ENCODE assay signal across 8 cellular contexts in genomic region chr6:31158140-31158862, GRCh38.
DNase-seq lines count a peak whose midpoint lies in the region; ATAC-seq and TF ChIP-seq lines count a peak whose summit lies in the region.

A gene with protein sequence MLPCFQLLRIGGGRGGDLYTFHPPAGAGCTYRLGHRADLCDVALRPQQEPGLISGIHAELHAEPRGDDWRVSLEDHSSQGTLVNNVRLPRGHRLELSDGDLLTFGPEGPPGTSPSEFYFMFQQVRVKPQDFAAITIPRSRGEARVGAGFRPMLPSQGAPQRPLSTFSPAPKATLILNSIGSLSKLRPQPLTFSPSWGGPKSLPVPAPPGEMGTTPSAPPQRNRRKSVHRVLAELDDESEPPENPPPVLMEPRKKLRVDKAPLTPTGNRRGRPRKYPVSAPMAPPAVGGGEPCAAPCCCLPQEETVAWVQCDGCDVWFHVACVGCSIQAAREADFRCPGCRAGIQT (plus strand): TSS chr6:31158589. CDS start chr6:31159470, 881 bp downstream.

- peaks cover 28% of the 10 kb centered on the region for H3K4me1 Mint-ChIP-seq in central memory CD8-positive, alpha-beta T cell

- no peaks in the 10 kb centered on the region for H3K9me3 Mint-ChIP-seq in central memory CD8-positive, alpha-beta T cell

- peaks cover 14% of the 10 kb centered on the region for H3K36me3 Mint-ChIP-seq in central memory CD8-positive, alpha-beta T cell (ENCODE audit: insufficient read depth)

- ATAC-seq in HG03378 (IDR thresholded peaks at IDR 0.05; ENCODE audit: unreplicated experiment): peak; percentile 78
- ATAC-seq in central memory CD8-positive, alpha-beta T cell (replicated peaks; ENCODE audit: extremely low read depth, poor library complexity, severe bottlenecking): peak; percentile 93

- DNase-seq in AML-193 (lab: John Stamatoyannopoulos, UW): peak; percentile 100
- peak; percentile 99 for DNase-seq in NCI-H446 treated with DMSO at 0.1 percent for 48 hours (lab: John Stamatoyannopoulos, UW)
- peak; percentile 99 for DNase-seq in activated CD4-positive, CD25-positive, alpha-beta regulatory T cell treated with anti-CD3 and anti-CD28 coated beads, Interleukin-2, amount 50 U/mL, for 16 hours (ENCODE audit: low read depth, low spot score)
- DNase-seq in central memory CD8-positive, alpha-beta T cell (ENCODE audit: low spot score in 2 of 2): peak; percentile 96 to 98
- peak; percentile 99 for DNase-seq in iris pigment epithelial cell (ENCODE audit: low read depth)
- peak; percentile 99 for DNase-seq in stimulated activated CD4-positive, alpha-beta T cell treated with anti-CD3 and anti-CD28 coated beads, Interleukin-12 subunit alpha, Interleukin-12 subunit beta, amount 100 ng/mL, for 24 hours (ENCODE audit: low read depth in 2 of 2)

- peak within 1 kb of the TSS; percentile 82 for H3K4me3 Mint-ChIP-seq in central memory CD8-positive, alpha-beta T cell

- H3K27ac Mint-ChIP-seq in central memory CD8-positive, alpha-beta T cell (ENCODE audit: low read depth): peak within 1 kb of the TSS; percentile 83

- peak; percentile 56 for TF ChIP-seq POLR2A in GM19099 (IDR thresholded peaks at IDR 0.05; ENCODE audit: extremely low read depth, insufficient read length, low read depth)

- no peaks in the 10 kb centered on the region for H3K27me3 Mint-ChIP-seq in central memory CD8-positive, alpha-beta T cell

Comparison
In these comparisons a context has a peak if more than half of its experiments do, and no peak if none do; other contexts are left out.
1. Peak in every context shown above with its lines: DNase-seq and ATAC-seq.